8 cellular contexts compared by ENCODE assay signal in the genomic region with DNA sequence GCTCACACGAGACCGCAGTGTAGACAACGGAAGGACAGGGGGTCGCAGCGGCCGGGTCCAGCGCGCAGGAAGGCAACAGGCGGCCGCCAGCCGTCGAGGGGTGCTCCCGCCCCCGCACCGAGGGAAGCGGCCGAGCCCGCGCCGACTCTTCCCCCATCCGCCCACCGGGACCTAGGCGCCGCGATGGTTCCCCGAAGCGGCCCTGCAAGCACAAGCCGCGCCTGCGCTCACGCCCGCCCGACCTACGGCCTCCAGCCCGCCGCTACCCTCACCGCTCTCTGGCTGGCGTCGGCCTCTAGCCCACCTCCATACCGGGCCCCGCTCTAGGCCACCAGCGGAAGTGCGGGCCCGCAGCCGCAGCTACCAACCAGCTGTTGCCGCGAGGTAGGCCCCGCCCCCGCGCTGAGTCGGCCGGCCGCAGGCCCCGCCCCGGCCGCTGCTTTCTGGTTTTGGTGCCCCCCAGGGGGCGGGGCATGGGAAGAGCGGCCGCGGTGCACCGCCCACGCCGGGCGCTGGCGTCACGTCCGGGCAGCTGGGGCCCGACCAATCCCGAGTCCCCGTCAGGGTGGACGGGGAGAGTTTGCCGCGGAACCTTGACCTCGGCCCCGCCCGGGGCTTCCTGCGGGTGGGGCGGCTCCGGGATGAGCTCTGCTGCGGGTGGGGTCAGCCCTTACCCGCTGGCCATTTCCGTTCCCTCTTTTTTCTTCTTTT. TPM values are rescaled to one million over a fixed set of nuclear protein-coding genes. Genes with fewer than 3 reads are reported as not detected.
DNase-seq lines count a peak whose midpoint lies in the region; ATAC-seq and TF ChIP-seq lines count a peak whose summit lies in the region.

TSS of gene SETX (minus strand) at position 342 of the 711 bp plus-strand sequence. CDS start 5,558 bp downstream, outside the sequence.

- peak; percentile 79 for ATAC-seq in GM21360 (IDR thresholded peaks at IDR 0.05; ENCODE audit: unreplicated experiment)
- ATAC-seq in lung (ENCODE audit: insufficient read depth, low FRiP score) = peak; percentile 97

- H3K27ac ChIP-seq in lung (ENCODE audit: low read depth in 1 of 2, low read length in 1 of 2) = peak within 1 kb of the TSS; percentile 81 to 99

- H3K4me1 ChIP-seq in lung (ENCODE audit: control insufficient read depth in 2 of 2, insufficient read depth in 2 of 2, low read length in 2 of 2) = peaks cover 5 to 12% of the 10 kb centered on the region in 2 donors

- WGBS in lung, 2 donors = 0 to 1% methylated on average over 64 to 82 of the region's 82 CpGs

- TF ChIP-seq CTCF in lung (IDR thresholded peaks at IDR 0.05; ENCODE audit: control extremely low read depth, extremely low read depth) = no peak

- H3K36me3 ChIP-seq in lung (ENCODE audit: control insufficient read depth in 2 of 2, insufficient read depth in 2 of 2, low read length in 2 of 2) = peaks cover 6 to 11% of the 10 kb centered on the region in 2 donors

- peak; percentile 98 for DNase-seq in COLO829 (ENCODE audit: low spot score)
- DNase-seq in HT-29 (ENCODE audit: low spot score) = peak; percentile 98
- DNase-seq in NK-92 treated with Interleukin-12 subunit alpha and Interleukin-12 subunit beta, amount 100 ng/mL, for 24 hours (lab: John Stamatoyannopoulos, UW) = peak; percentile 92
- peak; percentile 98 for DNase-seq in activated CD8-positive, alpha-beta memory T cell treated with anti-CD3 and anti-CD28 coated beads for 24 hours
- DNase-seq in effector CD4-positive, alpha-beta T cell = peak; percentile 90
- peak; percentile 95 for DNase-seq in lung (ENCODE audit: low spot score)
- peak; percentile 91 to 97 (median 95) for DNase-seq in stimulated activated CD4-positive, alpha-beta T cell treated with anti-CD3 and anti-CD28 coated beads, TNF-alpha, amount 100 ng/mL, for 24 hours (ENCODE audit: low read depth in 3 of 3)

- H3K27me3 ChIP-seq in lung (ENCODE audit: control insufficient read depth, insufficient read depth) = no peaks in the 10 kb centered on the region

- no peaks in the 10 kb centered on the region for H3K9me3 ChIP-seq in lung (ENCODE audit: control insufficient read depth in 2 of 2, insufficient read depth in 1 of 2, low read length in 1 of 2)

- H3K4me3 ChIP-seq in lung = peak within 1 kb of the TSS; percentile 96

RNA-seq across cellular contexts. Expression of gene SETX, which starts in this region (rescaled TPM):
- total RNA-seq in HT-29 (2014; rRNA removed; shearing (Covaris generic)) = 22.6 and 24.0 TPM in 2 replicates
- 10 to 100 TPM; 44.6 to 90.0 TPM for total RNA-seq in lung
- 10 to 100 TPM; 14.6 to 23.8 TPM for polyA plus RNA-seq in lung

Comparison
In these comparisons a context has a peak if more than half of its experiments do, and no peak if none do; other contexts are left out.
1. Peak in every context shown above with its lines: DNase-seq, ATAC-seq, H3K4me3 ChIP-seq and H3K27ac ChIP-seq.